In the genomic region with DNA sequence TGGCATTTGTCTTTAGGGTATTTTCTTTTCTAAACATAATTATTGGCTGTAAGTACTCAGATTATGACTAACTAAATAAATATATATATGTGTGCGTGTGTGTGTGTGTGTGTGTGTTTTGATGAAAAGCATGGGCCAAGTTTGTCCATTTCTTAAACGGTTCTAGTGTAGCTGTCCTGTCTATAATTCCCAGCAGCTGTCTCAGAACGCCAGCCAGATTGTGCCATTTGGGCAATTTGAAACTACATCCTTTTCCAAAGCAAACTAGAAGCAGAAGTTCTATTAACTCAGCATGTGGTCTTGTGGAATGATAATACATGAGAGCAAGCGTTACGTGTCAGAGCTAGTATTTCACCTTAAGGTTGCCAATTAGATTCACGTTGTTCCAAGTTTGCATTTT, we compare ENCODE assay signal across 11 cellular contexts. TPM values are rescaled to one million over a fixed set of nuclear protein-coding genes. Genes with fewer than 3 reads are reported as not detected.
DNase-seq lines count a peak whose midpoint lies in the region; ATAC-seq and TF ChIP-seq lines count a peak whose summit lies in the region.
"Had no signal": no experiment of that assay in that cellular context is flagged by ENCODE, and none has a peak within 500 bp of the region (broad histone marks: within the 10 kb centered on the region; RNA-seq: fewer than 3 reads in every experiment).

No MANE protein-coding gene starts in this region.

- dilution Hi-C loops in IMR-90 (cut with HindIII; ENCODE audit: low sequenced_read_pairs, unreplicated experiment) = no loop called here

- no peak overlapping the region for H2AFZ ChIP-seq in IMR-90 (replicated peaks; ENCODE audit: low read length, poor library complexity)

- H3K27ac ChIP-seq in IMR-90 (ENCODE audit: insufficient read depth, low read length) = peak overlapping the region; percentile 95; the same call in 1 of the 2 replicates
- H3K27ac ChIP-seq in breast epithelium = peak overlapping the region; percentile 26 to 88
- peak overlapping the region; percentile 25 for H3K27ac ChIP-seq in muscle layer of duodenum (ENCODE audit: low read length)

- H3K4me2 ChIP-seq in IMR-90 (ENCODE audit: low read depth, low read length) = peak overlapping the region; percentile 81

- peak overlapping the region; percentile 35; the same call in 1 of the 2 replicates for H4K5ac ChIP-seq in IMR-90 (ENCODE audit: low read depth, low read length)

- no peaks in the 10 kb centered on the region for H4K20me1 ChIP-seq in IMR-90 (ENCODE audit: insufficient read depth, low read length)

- peak; percentile 32 for ATAC-seq in IMR-90 (ENCODE audit: low read depth)
- no peak for ATAC-seq in activated CD8-positive, alpha-beta T cell treated with anti-CD3 and anti-CD28 coated beads, Interleukin-2, amount 10 ng/mL, durations not matched to agents 7 days and 5 days
- ATAC-seq: activated T-cell treated with anti-CD3 and anti-CD28 coated beads, Interleukin-2, amount 50 U/mL, for 4 hours had no signal

- peaks cover 24% of the 10 kb centered on the region for H3K27me3 Mint-ChIP-seq in activated naive CD4-positive, alpha-beta T cell treated with anti-CD3 and anti-CD28 coated beads for 36 hours (ENCODE audit: low read depth)
- peaks cover 20% of the 10 kb centered on the region for H3K27me3 Mint-ChIP-seq in activated CD8-positive, alpha-beta T cell treated with anti-CD3 and anti-CD28 coated beads, Interleukin-2, amount 10 ng/mL, durations not matched to agents 7 days and 5 days (ENCODE audit: low read depth)
- H3K27me3 Mint-ChIP-seq in activated CD4-positive, alpha-beta memory T cell treated with anti-CD3 and anti-CD28 coated beads for 36 hours = peaks cover 10% of the 10 kb centered on the region

- H3K4me1 ChIP-seq in IMR-90 (ENCODE audit: control insufficient read depth, insufficient read depth, low read length) = peaks cover 9% of the 10 kb centered on the region
- H3K4me1 ChIP-seq in breast epithelium = no peaks in the 10 kb centered on the region
- H3K4me1 ChIP-seq in muscle layer of duodenum (ENCODE audit: control insufficient read depth in 1 of 2, insufficient read depth in 2 of 2, low read length in 2 of 2) = no peaks in the 10 kb centered on the region

- WGBS in IMR-90 (ENCODE audit: extremely low coverage in 2 of 2, insufficient read length in 1 of 2), 2 experiments = 0% methylated on average over 2 of the region's 6 CpGs; no CpG with 5 or more reads in 1 of the 2 experiments

- no peaks in the 10 kb centered on the region for H3K9me3 ChIP-seq in IMR-90 (ENCODE audit: control insufficient read depth, insufficient read depth, low read length)
- no peaks in the 10 kb centered on the region for H3K9me3 ChIP-seq in breast epithelium
- no peaks in the 10 kb centered on the region for H3K9me3 ChIP-seq in muscle layer of duodenum (ENCODE audit: control insufficient read depth in 1 of 2, low read length in 2 of 2)

- intact Hi-C loops in IMR-90 (cut with micrococcal nuclease) (loop anchor here (2.0 to 5.0 kb wide), 5 partner anchors 46 to 839 kb away; no protein-coding TSS in a partner anchor), breast epithelium (cut with DNase I; ENCODE audit: low total_unique reads) (no loop called here)
- intact Hi-C loops in activated naive CD4-positive, alpha-beta T cell treated with anti-CD3 and anti-CD28 coated beads for 36 hours (cut with micrococcal nuclease) = no loop called here
- intact Hi-C loops in activated CD4-positive, alpha-beta memory T cell treated with anti-CD3 and anti-CD28 coated beads for 36 hours (cut with micrococcal nuclease) = no loop called here

- in situ Hi-C loops in IMR-90 (cut with MboI; ENCODE audit: low sequenced_read_pairs) = no loop called here

- DNase-seq in AG08396 (ENCODE audit: low spot score) = peak; percentile 22
- peak; percentile 94 for DNase-seq in IMR-90
- DNase-seq in breast epithelium (ENCODE audit: low spot score in 2 of 2) = no peak
- no peak for DNase-seq in activated naive CD4-positive, alpha-beta T cell treated with anti-CD3 and anti-CD28 coated beads for 36 hours
- no peak for DNase-seq in activated CD8-positive, alpha-beta memory T cell treated with anti-CD3 and anti-CD28 coated beads for 24 hours
- no peak for DNase-seq in activated CD8-positive, alpha-beta T cell treated with anti-CD3 and anti-CD28 coated beads, Interleukin-2, amount 10 ng/mL, durations not matched to agents 7 days and 5 days
- no peak for DNase-seq in activated CD4-positive, alpha-beta memory T cell treated with anti-CD3 and anti-CD28 coated beads for 36 hours
- DNase-seq: activated T-cell treated with anti-CD3 and anti-CD28 coated beads, Interleukin-2, amount 50 U/mL, for 4 hours; MM.1S; SHP77 treated with DMSO at 0.1 percent for 48 hours had no signal

- no peak overlapping the region for H2AK5ac ChIP-seq in IMR-90 (ENCODE audit: low read depth, low read length)

- peak overlapping the region; percentile 56 for H2BK120ac ChIP-seq in IMR-90 (ENCODE audit: low read depth, low read length)

- no peaks in the 10 kb centered on the region for H3K27me3 ChIP-seq in IMR-90 (ENCODE audit: control insufficient read depth, insufficient read depth, low read length)
- no peaks in the 10 kb centered on the region for H3K27me3 ChIP-seq in breast epithelium
- no peaks in the 10 kb centered on the region for H3K27me3 ChIP-seq in muscle layer of duodenum (ENCODE audit: low read depth, low read length)

- H2AK9ac ChIP-seq in IMR-90 (replicated peaks; ENCODE audit: low read depth, low read length, poor library complexity) = no peak overlapping the region

- peak overlapping the region; percentile 35 for H3K4ac ChIP-seq in IMR-90 (ENCODE audit: low read depth, low read length)

- peaks cover 8% of the 10 kb centered on the region for H3K4me1 Mint-ChIP-seq in activated naive CD4-positive, alpha-beta T cell treated with anti-CD3 and anti-CD28 coated beads for 36 hours (ENCODE audit: low read depth)
- H3K4me1 Mint-ChIP-seq in activated CD8-positive, alpha-beta T cell treated with anti-CD3 and anti-CD28 coated beads, Interleukin-2, amount 10 ng/mL, durations not matched to agents 7 days and 5 days (ENCODE audit: low read depth) = peaks cover 6% of the 10 kb centered on the region
- peaks cover 5% of the 10 kb centered on the region for H3K4me1 Mint-ChIP-seq in activated CD4-positive, alpha-beta memory T cell treated with anti-CD3 and anti-CD28 coated beads for 36 hours (ENCODE audit: low read depth)

- H3K18ac ChIP-seq in IMR-90 (ENCODE audit: low read depth, low read length) = peak overlapping the region; percentile 63; the same call in 1 of the 2 replicates

- POLR2A ChIA-PET in IMR-90 (lab: Charles Lee; ENCODE audit: unreplicated experiment) = interaction anchor here (0.6 to 2.4 kb wide), 3 partner anchors 10 to 158 kb away, joined by 3 to 6 read pairs (median 4); no protein-coding TSS in a partner anchor
- POLR2A ChIA-PET in activated CD8-positive, alpha-beta T cell treated with anti-CD3 and anti-CD28 coated beads, Interleukin-2, amount 10 ng/mL, durations not matched to agents 7 days and 5 days (lab: Charles Lee) = no interaction called here
- POLR2A ChIA-PET in activated CD4-positive, alpha-beta memory T cell treated with anti-CD3 and anti-CD28 coated beads for 36 hours (lab: Charles Lee) = no interaction called here

- no peak overlapping the region for H3K14ac ChIP-seq in IMR-90 (replicated peaks; ENCODE audit: low read depth, low read length)

- TF ChIP-seq CTCF in IMR-90 (conservative IDR thresholded peaks at IDR 0.05; ENCODE audit: low read depth, low read length) = no peak
- TF ChIP-seq CTCF in breast epithelium (IDR thresholded peaks at IDR 0.05) = no peak

- no peak overlapping the region for H2BK15ac ChIP-seq in IMR-90 (ENCODE audit: low read depth, low read length)

- TF ChIP-seq POLR2A in IMR-90 (IDR thresholded peaks at IDR 0.05; ENCODE audit: low read depth, low read length) (no peak), breast epithelium (IDR thresholded peaks at IDR 0.05) (no peak)

- H2BK5ac ChIP-seq in IMR-90 (ENCODE audit: low read depth, low read length, poor library complexity, severe bottlenecking) = peak overlapping the region; percentile 59

- H3K4me3 ChIP-seq in IMR-90 (ENCODE audit: insufficient read depth, low read depth, low read length) = peak overlapping the region; percentile 15; the same call in 1 of the 2 replicates
- peak overlapping the region in 2 of 3 donors; percentile 68 to 83 for H3K4me3 ChIP-seq in breast epithelium
- peak overlapping the region in 1 of 2 donors; percentile 42 for H3K4me3 ChIP-seq in muscle layer of duodenum (ENCODE audit: low read depth in 1 of 2, low read length in 2 of 2)

- TF ChIP-seq RAD21 in IMR-90 (IDR thresholded peaks at IDR 0.05; ENCODE audit: low read length) = no peak

- H3K4me3 Mint-ChIP-seq in activated naive CD4-positive, alpha-beta T cell treated with anti-CD3 and anti-CD28 coated beads for 36 hours = no peak overlapping the region
- no peak overlapping the region for H3K4me3 Mint-ChIP-seq in activated CD8-positive, alpha-beta T cell treated with anti-CD3 and anti-CD28 coated beads, Interleukin-2, amount 10 ng/mL, durations not matched to agents 7 days and 5 days
- no peak overlapping the region for H3K4me3 Mint-ChIP-seq in activated CD4-positive, alpha-beta memory T cell treated with anti-CD3 and anti-CD28 coated beads for 36 hours
- H3K4me3 Mint-ChIP-seq: activated T-cell treated with anti-CD3 and anti-CD28 coated beads, Interleukin-2, amount 50 U/mL, for 4 hours had no signal

- peak overlapping the region; percentile 30; the same call in 1 of the 2 replicates for H4K91ac ChIP-seq in IMR-90 (ENCODE audit: insufficient read depth, low read depth, low read length)

- H3K56ac ChIP-seq in IMR-90 (ENCODE audit: extremely low read depth, insufficient read depth, low read length) = peak overlapping the region; percentile 39

- H3K36me3 ChIP-seq in IMR-90 (ENCODE audit: control insufficient read depth, insufficient read depth, low read length) (no peaks in the 10 kb centered on the region), breast epithelium (no peaks in the 10 kb centered on the region), muscle layer of duodenum (ENCODE audit: control insufficient read depth in 1 of 2, insufficient read depth in 2 of 2, low read length in 2 of 2) (no peaks in the 10 kb centered on the region)

- no peaks in the 10 kb centered on the region for H3K36me3 Mint-ChIP-seq in activated naive CD4-positive, alpha-beta T cell treated with anti-CD3 and anti-CD28 coated beads for 36 hours (ENCODE audit: low read depth)
- H3K36me3 Mint-ChIP-seq in activated CD8-positive, alpha-beta T cell treated with anti-CD3 and anti-CD28 coated beads, Interleukin-2, amount 10 ng/mL, durations not matched to agents 7 days and 5 days (ENCODE audit: low read depth) = no peaks in the 10 kb centered on the region
- H3K36me3 Mint-ChIP-seq in activated CD4-positive, alpha-beta memory T cell treated with anti-CD3 and anti-CD28 coated beads for 36 hours = no peaks in the 10 kb centered on the region

- peak overlapping the region; percentile 1; the same call in 1 of the 2 replicates for H3K23ac ChIP-seq in IMR-90 (ENCODE audit: low read depth, low read length)

- BruUV-seq in IMR-90 (replicated peaks; lab: Mats Ljungman, UMichigan) = no TSS peak

- peaks cover 4 to 13% of the 10 kb centered on the region in 2 experiments; a peak in 1 of 4 replicates for H3K79me1 ChIP-seq in IMR-90 (ENCODE audit: low read depth in 1 of 2, low read length in 2 of 2)

- H3K9me1 ChIP-seq in IMR-90 (ENCODE audit: insufficient read depth, low read length) = peaks cover 8% of the 10 kb centered on the region; the same call in 1 of the 2 replicates

- no peak overlapping the region for H3K27ac Mint-ChIP-seq in activated naive CD4-positive, alpha-beta T cell treated with anti-CD3 and anti-CD28 coated beads for 36 hours
- no peak overlapping the region for H3K27ac Mint-ChIP-seq in activated CD8-positive, alpha-beta T cell treated with anti-CD3 and anti-CD28 coated beads, Interleukin-2, amount 10 ng/mL, durations not matched to agents 7 days and 5 days
- H3K27ac Mint-ChIP-seq in activated CD4-positive, alpha-beta memory T cell treated with anti-CD3 and anti-CD28 coated beads for 36 hours = no peak overlapping the region

- peak overlapping the region; percentile 56; the same call in 1 of the 2 replicates for H3K9ac ChIP-seq in IMR-90 (ENCODE audit: low read depth, low read length)

- CTCF ChIA-PET in IMR-90 (lab: Yijun Ruan, JAX) = interaction anchor here (0.6 kb wide), 1 partner anchor 186 kb away, joined by 3 read pairs; no protein-coding TSS in a partner anchor
- CTCF ChIA-PET in activated naive CD4-positive, alpha-beta T cell treated with anti-CD3 and anti-CD28 coated beads for 36 hours (lab: Charles Lee) = no interaction called here
- CTCF ChIA-PET in activated CD8-positive, alpha-beta T cell treated with anti-CD3 and anti-CD28 coated beads, Interleukin-2, amount 10 ng/mL, durations not matched to agents 7 days and 5 days (lab: Charles Lee) = no interaction called here
- CTCF ChIA-PET in activated CD4-positive, alpha-beta memory T cell treated with anti-CD3 and anti-CD28 coated beads for 36 hours (lab: Charles Lee) = no interaction called here

- H3K9me3 Mint-ChIP-seq in activated naive CD4-positive, alpha-beta T cell treated with anti-CD3 and anti-CD28 coated beads for 36 hours = no peaks in the 10 kb centered on the region
- H3K9me3 Mint-ChIP-seq in activated CD8-positive, alpha-beta T cell treated with anti-CD3 and anti-CD28 coated beads, Interleukin-2, amount 10 ng/mL, durations not matched to agents 7 days and 5 days (ENCODE audit: insufficient read depth) = no peaks in the 10 kb centered on the region
- no peaks in the 10 kb centered on the region for H3K9me3 Mint-ChIP-seq in activated CD4-positive, alpha-beta memory T cell treated with anti-CD3 and anti-CD28 coated beads for 36 hours
- H3K9me3 Mint-ChIP-seq: activated T-cell treated with anti-CD3 and anti-CD28 coated beads, Interleukin-2, amount 50 U/mL, for 4 hours had no signal

- no peak overlapping the region for H2BK20ac ChIP-seq in IMR-90 (ENCODE audit: low read depth, low read length)

- H4K8ac ChIP-seq in IMR-90 (ENCODE audit: low read depth in 2 of 2, low read length in 2 of 2) = peak overlapping the region in 1 of 2 experiments; percentile 41; a peak in 1 of 4 replicates

RNA-seq across cellular contexts. Expression of gene ARHGAP28, which starts 1.7 kb away (rescaled TPM):
- total RNA-seq in IMR-90 (2012; rRNA removed) = 2.8 and 3.8 TPM in 2 replicates
- polyA plus RNA-seq in IMR-90 (2012; rRNA removed) = 1.3 and 1.8 TPM in 2 replicates
- 0.56 and 0.70 TPM in 2 replicates for polyA plus RNA-seq in IMR-90 (2012; cell fraction: cytosol; rRNA removed)
- polyA plus RNA-seq in IMR-90 (2012; cell fraction: nucleus; rRNA removed; ENCODE audit: low replicate concordance) = 0.33 and 3.3 TPM in 2 replicates
- total RNA-seq in breast epithelium = 10 to 100 TPM in 2 of 3 donors, 1 to 10 TPM in 1; 7.3 to 13.0 (median 10.8) TPM
- not detected for total RNA-seq in activated naive CD4-positive, alpha-beta T cell treated with anti-CD3 and anti-CD28 coated beads for 36 hours
- not detected for total RNA-seq in activated CD8-positive, alpha-beta T cell treated with anti-CD3 and anti-CD28 coated beads, Interleukin-2, amount 10 ng/mL, durations not matched to agents 7 days and 5 days
- not detected for total RNA-seq in activated CD4-positive, alpha-beta memory T cell treated with anti-CD3 and anti-CD28 coated beads for 36 hours
- total RNA-seq: activated T-cell treated with anti-CD3 and anti-CD28 coated beads, Interleukin-2, amount 50 U/mL, for 4 hours had no signal

Comparison
In these comparisons a context has a peak if more than half of its experiments do, and no peak if none do; other contexts are left out.
1. DNase-seq: peak in AG08396 (single experiment) and IMR-90 (single experiment); none in breast epithelium (0 of 2), activated naive CD4-positive, alpha-beta T cell treated with anti-CD3 and anti-CD28 coated beads for 36 hours (single experiment), activated CD8-positive, alpha-beta memory T cell treated with anti-CD3 and anti-CD28 coated beads for 24 hours (single experiment), activated CD8-positive, alpha-beta T cell treated with anti-CD3 and anti-CD28 coated beads, Interleukin-2, amount 10 ng/mL, durations not matched to agents 7 days and 5 days (single experiment) and activated CD4-positive, alpha-beta memory T cell treated with anti-CD3 and anti-CD28 coated beads for 36 hours (single experiment).
2. H3K27ac ChIP-seq: peak in every context shown above with its lines; median percentile 95 in IMR-90; 57 in breast epithelium; 25 in muscle layer of duodenum.